ENCODE assay signal across 11 cellular contexts in genomic region chr9:127896395-127897193, GRCh38. TPM values are rescaled to one million over a fixed set of nuclear protein-coding genes. Genes with fewer than 3 reads are reported as not detected.
A peak's percentile ranks its signal among the peaks of the same experiment; 100 is the strongest.
DNase-seq lines count a peak whose midpoint lies in the region; ATAC-seq, FAIRE-seq and TF ChIP-seq lines count a peak whose summit lies in the region.
"Had no signal": no experiment of that assay in that cellular context is flagged by ENCODE, and none has a peak within 500 bp of the region (broad histone marks: within the 10 kb centered on the region; RNA-seq: fewer than 3 reads in every experiment).

No MANE protein-coding gene starts in this region.

- H3K79me2 ChIP-seq in astrocyte (ENCODE audit: insufficient read depth, low read length) = peaks cover 31% of the 10 kb centered on the region

- no peak for FAIRE-seq in astrocyte (lab: Jason Lieb, UNC)

- no peak overlapping the region for H3K9ac ChIP-seq in astrocyte (ENCODE audit: low read length)

- H3K9me3 Mint-ChIP-seq in astrocyte (ENCODE audit: unreplicated experiment) = no peaks in the 10 kb centered on the region
- H3K9me3 Mint-ChIP-seq in immature natural killer cell = peaks cover 0 to 2% (median 0%) of the 10 kb centered on the region in 6 donors

- H3K36me3 ChIP-seq in astrocyte (ENCODE audit: insufficient read depth, low read length) = peaks cover 36% of the 10 kb centered on the region

- peak; percentile 13 for ATAC-seq in sciatic nerve

- H4K20me1 ChIP-seq in astrocyte (ENCODE audit: insufficient read depth, low read length) = peaks cover 38% of the 10 kb centered on the region

- peaks cover 24% of the 10 kb centered on the region for H3K4me1 ChIP-seq in astrocyte (ENCODE audit: insufficient read depth, low read length)

- H3K4me3 Mint-ChIP-seq in astrocyte (ENCODE audit: unreplicated experiment) (no peak overlapping the region), immature natural killer cell (peak overlapping the region in 3 of 5 donors; percentile 27 to 30 (median 30))

- no peaks in the 10 kb centered on the region for H3K27me3 ChIP-seq in astrocyte (ENCODE audit: insufficient read depth, low read length)

- H3K27ac ChIP-seq in C4-2B = 0 out of 2 replicates have a peak overlapping the region, but pooled peaks have one; percentile 5
- H3K27ac ChIP-seq in astrocyte (ENCODE audit: low read depth, low read length) = no peak overlapping the region

- H3K4me1 Mint-ChIP-seq in astrocyte (ENCODE audit: low read depth, unreplicated experiment) = peaks cover 13% of the 10 kb centered on the region
- peaks cover 49 to 64% of the 10 kb centered on the region in 2 donors for H3K4me1 Mint-ChIP-seq in immature natural killer cell

- peaks cover 13% of the 10 kb centered on the region for H3K9me3 ChIP-seq in astrocyte (ENCODE audit: insufficient read depth, low read depth, low read length)

- peaks cover 37% of the 10 kb centered on the region for H3K36me3 Mint-ChIP-seq in astrocyte (ENCODE audit: low read depth, unreplicated experiment)
- H3K36me3 Mint-ChIP-seq in immature natural killer cell = peaks cover 34 to 45% (median 39%) of the 10 kb centered on the region in 3 donors

- H3K27me3 Mint-ChIP-seq in astrocyte (ENCODE audit: low read depth, unreplicated experiment) (no peaks in the 10 kb centered on the region), immature natural killer cell (ENCODE audit: low read depth in 3 of 3) (peaks cover 0 to 2% (median 1%) of the 10 kb centered on the region in 3 donors)
- H3K27me3 Mint-ChIP-seq: activated naive CD8-positive, alpha-beta T cell had no signal

- TF ChIP-seq CTCF in C4-2B (conservative IDR thresholded peaks at IDR 0.05) = no peak
- TF ChIP-seq CTCF in astrocyte (IDR thresholded peaks at IDR 0.05; ENCODE audit: insufficient read depth, low read depth, low read length) = no peak

- H3K27ac Mint-ChIP-seq in astrocyte (ENCODE audit: unreplicated experiment) (no peak overlapping the region), immature natural killer cell (peak overlapping the region; percentile 44 to 81 (median 60))
- H3K27ac Mint-ChIP-seq: activated naive CD8-positive, alpha-beta T cell had no signal

- H3K4me3 ChIP-seq in astrocyte (ENCODE audit: insufficient read depth, low read depth, low read length) = no peak overlapping the region

- DNase-seq in astrocyte (ENCODE audit: low read depth) (no peak), immature natural killer cell (no peak), sciatic nerve (ENCODE audit: low spot score) (no peak), NCI-H146 treated with DMSO at 0.1 percent for 48 hours (lab: John Stamatoyannopoulos, UW; ENCODE audit: unreplicated experiment) (no peak), ureter (ENCODE audit: low spot score) (no peak)
- DNase-seq in NK-92 treated with Interleukin-12 subunit alpha and Interleukin-12 subunit beta, amount 100 ng/mL, for 24 hours (lab: John Stamatoyannopoulos, UW) = no peak
- no peak for DNase-seq in stimulated activated CD8-positive, alpha-beta memory T cell treated with anti-CD3 and anti-CD28 coated beads, Interleukin-4, amount 100 ng/mL, for 48 hours
- DNase-seq: DMS 273 treated with DMSO at 0.1 percent for 48 hours, NCI-H1694 had no signal

- peak overlapping the region; percentile 83 for H3K4me2 ChIP-seq in astrocyte (ENCODE audit: low read length)

- no peak overlapping the region for H2AFZ ChIP-seq in astrocyte (ENCODE audit: low read depth, low read length)

- intact Hi-C loops in sciatic nerve (cut with DNase I) = no loop called here

RNA-seq across cellular contexts. Expression of gene ST6GALNAC6, which starts 2.8 kb away (rescaled TPM):
- total RNA-seq in astrocyte (30.4 and 37.5 TPM in 2 replicates), sciatic nerve (108 TPM), ureter (48.9 TPM)
- 10 to 100 TPM; 84.0 to 97.8 (median 94.1) TPM for polyA plus RNA-seq in immature natural killer cell

RNA-seq across cellular contexts. Expression of gene AK1, which starts 19.1 kb away (rescaled TPM):
- total RNA-seq in astrocyte (78.0 and 79.5 TPM in 2 replicates), sciatic nerve (61.0 TPM), ureter (48.6 TPM)
- polyA plus RNA-seq in immature natural killer cell = 1 to 10 TPM in 1 of 3 donors, under 1 TPM in 1, not detected in 1; 0.12 to 1.0 TPM

RNA-seq across cellular contexts. Expression of gene ST6GALNAC4, which starts 20.2 kb away (rescaled TPM):
- total RNA-seq in astrocyte = 14.5 and 21.7 TPM in 2 replicates
- 10 to 100 TPM in 1 of 3 donors, 1 to 10 TPM in 2; 8.7 to 20.1 (median 9.1) TPM for polyA plus RNA-seq in immature natural killer cell
- total RNA-seq in sciatic nerve = 19.6 TPM
- 25.8 TPM for total RNA-seq in ureter

RNA-seq across cellular contexts. Expression of gene PIP5KL1, which starts 34.0 kb away (rescaled TPM):
- total RNA-seq in astrocyte = 4.6 and 4.9 TPM in 2 replicates
- under 1 TPM in 2 of 3 donors, not detected in 1; 0.14 to 0.18 TPM for polyA plus RNA-seq in immature natural killer cell
- 2.0 TPM for total RNA-seq in sciatic nerve
- total RNA-seq in ureter = 3.3 TPM

RNA-seq across cellular contexts. Expression of gene DPM2, which starts 41.1 kb away (rescaled TPM):
- 32.7 and 34.3 TPM in 2 replicates for total RNA-seq in astrocyte
- polyA plus RNA-seq in immature natural killer cell = 10 to 100 TPM; 48.0 to 79.7 (median 59.8) TPM
- 24.6 TPM for total RNA-seq in sciatic nerve
- 41.1 TPM for total RNA-seq in ureter
